1 cellular context compared by ENCODE assay signal in the genomic region with DNA sequence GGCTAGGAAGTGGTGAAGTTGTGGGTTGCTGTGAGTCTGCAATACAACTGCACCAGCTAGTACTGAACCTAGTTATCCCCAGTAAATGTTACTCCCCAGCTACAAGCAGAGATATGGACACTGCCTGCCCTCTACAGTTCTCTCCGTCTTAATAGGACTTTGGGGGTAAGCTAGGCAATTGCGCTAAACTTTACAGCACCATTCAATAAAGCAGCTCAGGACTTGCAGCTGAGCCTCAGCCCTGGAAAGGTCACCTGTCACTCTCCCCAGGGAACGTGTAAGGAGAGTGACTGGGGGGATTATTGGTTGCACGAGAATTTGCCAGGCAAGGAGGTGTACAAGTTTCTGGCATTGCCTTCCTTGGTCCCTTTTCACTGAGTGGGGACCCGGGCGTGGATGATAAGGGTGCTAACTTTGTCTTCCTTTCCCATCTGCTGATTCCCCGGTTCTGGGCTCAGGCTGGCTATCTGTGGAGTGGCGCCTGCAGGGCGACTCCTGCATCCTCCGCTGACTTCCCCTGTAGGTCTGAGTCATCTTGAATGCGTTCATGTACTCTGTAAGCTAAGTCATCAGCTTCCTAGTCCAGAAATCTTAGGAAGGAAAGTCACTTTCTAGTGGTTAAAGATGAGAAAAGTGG.
TF ChIP-seq lines count a peak whose summit lies in the region.

No MANE protein-coding gene starts in this region.

TF ChIP-seq in K562, 482 proteins besides CTCF, POLR2A, EP300 and RAD21 (continued from another document and continues in another):
- TF ChIP-seq, protein P1, sequence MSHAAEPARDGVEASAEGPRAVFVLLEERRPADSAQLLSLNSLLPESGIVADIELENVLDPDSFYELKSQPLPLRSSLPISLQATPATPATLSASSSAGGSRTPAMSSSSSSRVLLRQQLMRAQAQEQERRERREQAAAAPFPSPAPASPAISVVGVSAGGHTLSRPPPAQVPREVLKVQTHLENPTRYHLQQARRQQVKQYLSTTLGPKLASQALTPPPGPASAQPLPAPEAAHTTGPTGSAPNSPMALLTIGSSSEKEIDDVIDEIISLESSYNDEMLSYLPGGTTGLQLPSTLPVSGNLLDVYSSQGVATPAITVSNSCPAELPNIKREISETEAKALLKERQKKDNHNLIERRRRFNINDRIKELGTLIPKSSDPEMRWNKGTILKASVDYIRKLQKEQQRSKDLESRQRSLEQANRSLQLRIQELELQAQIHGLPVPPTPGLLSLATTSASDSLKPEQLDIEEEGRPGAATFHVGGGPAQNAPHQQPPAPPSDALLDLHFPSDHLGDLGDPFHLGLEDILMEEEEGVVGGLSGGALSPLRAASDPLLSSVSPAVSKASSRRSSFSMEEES (CRISPR knock-in tag; IDR thresholded peaks at IDR 0.05), result no peak
- TF ChIP-seq U2AF1 (optimal IDR thresholded peaks at IDR 0.05; ENCODE audit: low read depth, low read length) (no peak), PYGO2 (tag; IDR thresholded peaks at IDR 0.05) (no peak), CBFB (CRISPR knock-in tag; IDR thresholded peaks at IDR 0.05) (no peak), U2AF2 (optimal IDR thresholded peaks at IDR 0.05; ENCODE audit: low read depth, low read length) (no peak), RBM34 (IDR thresholded peaks at IDR 0.05; ENCODE audit: borderline replicate concordance, insufficient read depth, low read length) (no peak), SMARCA4 (IDR thresholded peaks at IDR 0.05) (peak; percentile 64; the same call in 1 of the 2 replicates), TAL1 (IDR thresholded peaks at IDR 0.05) (peak; percentile 81), SIX5 (IDR thresholded peaks at IDR 0.05; ENCODE audit: borderline replicate concordance in 1 of 2, insufficient read depth in 1 of 2, low read depth in 1 of 2, low read length in 2 of 2) (no peak), TRIM24 (IDR thresholded peaks at IDR 0.05) (peak; percentile 48 to 55; a peak in 2 of 4 replicates), IFI16 (CRISPR knock-in tag; IDR thresholded peaks at IDR 0.05) (no peak), ILF3 (IDR thresholded peaks at IDR 0.05; ENCODE audit: borderline replicate concordance) (no peak), ZKSCAN3 (CRISPR knock-in tag; IDR thresholded peaks at IDR 0.05) (no peak), HDAC2 (IDR thresholded peaks at IDR 0.05) (0 out of 2 replicates have a peak, but pooled peaks have one; percentile 23), FOXM1 (IDR thresholded peaks at IDR 0.05; ENCODE audit: low read depth) (no peak), FOXM1 (CRISPR knock-in tag; IDR thresholded peaks at IDR 0.05; ENCODE audit: low read depth) (no peak), ETV6 (IDR thresholded peaks at IDR 0.05; ENCODE audit: borderline replicate concordance in 1 of 2, low read depth in 2 of 2, low read length in 1 of 2) (no peak), ETV6 (CRISPR knock-in tag; IDR thresholded peaks at IDR 0.05; ENCODE audit: borderline replicate concordance) (no peak), DMBX1 (CRISPR knock-in tag; IDR thresholded peaks at IDR 0.05; ENCODE audit: borderline replicate concordance) (peak; percentile 35; the same call in 1 of the 2 replicates), MEF2A (IDR thresholded peaks at IDR 0.05; ENCODE audit: control insufficient read depth, low read depth, low read length) (no peak), MBD2 (IDR thresholded peaks at IDR 0.05; ENCODE audit: borderline replicate concordance, low read depth) (no peak), NFE2 (IDR thresholded peaks at IDR 0.05; ENCODE audit: low read depth) (peak; percentile 70), ETS2 (tag; IDR thresholded peaks at IDR 0.05; ENCODE audit: borderline replicate concordance, poor library complexity, severe bottlenecking) (no peak), ZNF79 (CRISPR knock-in tag; IDR thresholded peaks at IDR 0.05; ENCODE audit: low read depth) (no peak), ZC3H8 (IDR thresholded peaks at IDR 0.05) (no peak)
- TF ChIP-seq, protein P2, sequence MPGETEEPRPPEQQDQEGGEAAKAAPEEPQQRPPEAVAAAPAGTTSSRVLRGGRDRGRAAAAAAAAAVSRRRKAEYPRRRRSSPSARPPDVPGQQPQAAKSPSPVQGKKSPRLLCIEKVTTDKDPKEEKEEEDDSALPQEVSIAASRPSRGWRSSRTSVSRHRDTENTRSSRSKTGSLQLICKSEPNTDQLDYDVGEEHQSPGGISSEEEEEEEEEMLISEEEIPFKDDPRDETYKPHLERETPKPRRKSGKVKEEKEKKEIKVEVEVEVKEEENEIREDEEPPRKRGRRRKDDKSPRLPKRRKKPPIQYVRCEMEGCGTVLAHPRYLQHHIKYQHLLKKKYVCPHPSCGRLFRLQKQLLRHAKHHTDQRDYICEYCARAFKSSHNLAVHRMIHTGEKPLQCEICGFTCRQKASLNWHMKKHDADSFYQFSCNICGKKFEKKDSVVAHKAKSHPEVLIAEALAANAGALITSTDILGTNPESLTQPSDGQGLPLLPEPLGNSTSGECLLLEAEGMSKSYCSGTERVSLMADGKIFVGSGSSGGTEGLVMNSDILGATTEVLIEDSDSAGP (CRISPR knock-in tag; IDR thresholded peaks at IDR 0.05), result no peak
- TF ChIP-seq, protein P3, sequence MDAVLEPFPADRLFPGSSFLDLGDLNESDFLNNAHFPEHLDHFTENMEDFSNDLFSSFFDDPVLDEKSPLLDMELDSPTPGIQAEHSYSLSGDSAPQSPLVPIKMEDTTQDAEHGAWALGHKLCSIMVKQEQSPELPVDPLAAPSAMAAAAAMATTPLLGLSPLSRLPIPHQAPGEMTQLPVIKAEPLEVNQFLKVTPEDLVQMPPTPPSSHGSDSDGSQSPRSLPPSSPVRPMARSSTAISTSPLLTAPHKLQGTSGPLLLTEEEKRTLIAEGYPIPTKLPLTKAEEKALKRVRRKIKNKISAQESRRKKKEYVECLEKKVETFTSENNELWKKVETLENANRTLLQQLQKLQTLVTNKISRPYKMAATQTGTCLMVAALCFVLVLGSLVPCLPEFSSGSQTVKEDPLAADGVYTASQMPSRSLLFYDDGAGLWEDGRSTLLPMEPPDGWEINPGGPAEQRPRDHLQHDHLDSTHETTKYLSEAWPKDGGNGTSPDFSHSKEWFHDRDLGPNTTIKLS (IDR thresholded peaks at IDR 0.05; ENCODE audit: borderline replicate concordance, low read depth), result no peak
- TF ChIP-seq, protein P4, sequence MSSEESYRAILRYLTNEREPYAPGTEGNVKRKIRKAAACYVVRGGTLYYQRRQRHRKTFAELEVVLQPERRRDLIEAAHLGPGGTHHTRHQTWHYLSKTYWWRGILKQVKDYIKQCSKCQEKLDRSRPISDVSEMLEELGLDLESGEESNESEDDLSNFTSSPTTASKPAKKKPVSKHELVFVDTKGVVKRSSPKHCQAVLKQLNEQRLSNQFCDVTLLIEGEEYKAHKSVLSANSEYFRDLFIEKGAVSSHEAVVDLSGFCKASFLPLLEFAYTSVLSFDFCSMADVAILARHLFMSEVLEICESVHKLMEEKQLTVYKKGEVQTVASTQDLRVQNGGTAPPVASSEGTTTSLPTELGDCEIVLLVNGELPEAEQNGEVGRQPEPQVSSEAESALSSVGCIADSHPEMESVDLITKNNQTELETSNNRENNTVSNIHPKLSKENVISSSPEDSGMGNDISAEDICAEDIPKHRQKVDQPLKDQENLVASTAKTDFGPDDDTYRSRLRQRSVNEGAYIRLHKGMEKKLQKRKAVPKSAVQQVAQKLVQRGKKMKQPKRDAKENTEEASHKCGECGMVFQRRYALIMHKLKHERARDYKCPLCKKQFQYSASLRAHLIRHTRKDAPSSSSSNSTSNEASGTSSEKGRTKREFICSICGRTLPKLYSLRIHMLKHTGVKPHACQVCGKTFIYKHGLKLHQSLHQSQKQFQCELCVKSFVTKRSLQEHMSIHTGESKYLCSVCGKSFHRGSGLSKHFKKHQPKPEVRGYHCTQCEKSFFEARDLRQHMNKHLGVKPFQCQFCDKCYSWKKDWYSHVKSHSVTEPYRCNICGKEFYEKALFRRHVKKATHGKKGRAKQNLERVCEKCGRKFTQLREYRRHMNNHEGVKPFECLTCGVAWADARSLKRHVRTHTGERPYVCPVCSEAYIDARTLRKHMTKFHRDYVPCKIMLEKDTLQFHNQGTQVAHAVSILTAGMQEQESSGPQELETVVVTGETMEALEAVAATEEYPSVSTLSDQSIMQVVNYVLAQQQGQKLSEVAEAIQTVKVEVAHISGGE (CRISPR knock-in tag; IDR thresholded peaks at IDR 0.05), result peak in 1 of 3 experiments; percentile 61; a peak in 2 of 6 replicates
- TF ChIP-seq, protein P5, sequence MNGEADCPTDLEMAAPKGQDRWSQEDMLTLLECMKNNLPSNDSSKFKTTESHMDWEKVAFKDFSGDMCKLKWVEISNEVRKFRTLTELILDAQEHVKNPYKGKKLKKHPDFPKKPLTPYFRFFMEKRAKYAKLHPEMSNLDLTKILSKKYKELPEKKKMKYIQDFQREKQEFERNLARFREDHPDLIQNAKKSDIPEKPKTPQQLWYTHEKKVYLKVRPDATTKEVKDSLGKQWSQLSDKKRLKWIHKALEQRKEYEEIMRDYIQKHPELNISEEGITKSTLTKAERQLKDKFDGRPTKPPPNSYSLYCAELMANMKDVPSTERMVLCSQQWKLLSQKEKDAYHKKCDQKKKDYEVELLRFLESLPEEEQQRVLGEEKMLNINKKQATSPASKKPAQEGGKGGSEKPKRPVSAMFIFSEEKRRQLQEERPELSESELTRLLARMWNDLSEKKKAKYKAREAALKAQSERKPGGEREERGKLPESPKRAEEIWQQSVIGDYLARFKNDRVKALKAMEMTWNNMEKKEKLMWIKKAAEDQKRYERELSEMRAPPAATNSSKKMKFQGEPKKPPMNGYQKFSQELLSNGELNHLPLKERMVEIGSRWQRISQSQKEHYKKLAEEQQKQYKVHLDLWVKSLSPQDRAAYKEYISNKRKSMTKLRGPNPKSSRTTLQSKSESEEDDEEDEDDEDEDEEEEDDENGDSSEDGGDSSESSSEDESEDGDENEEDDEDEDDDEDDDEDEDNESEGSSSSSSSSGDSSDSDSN (IDR thresholded peaks at IDR 0.05; ENCODE audit: borderline replicate concordance in 1 of 2, low read depth in 2 of 2, low read length in 2 of 2), result peak; percentile 76 to 92; a peak in 2 of 4 replicates
- TF ChIP-seq, protein P6, sequence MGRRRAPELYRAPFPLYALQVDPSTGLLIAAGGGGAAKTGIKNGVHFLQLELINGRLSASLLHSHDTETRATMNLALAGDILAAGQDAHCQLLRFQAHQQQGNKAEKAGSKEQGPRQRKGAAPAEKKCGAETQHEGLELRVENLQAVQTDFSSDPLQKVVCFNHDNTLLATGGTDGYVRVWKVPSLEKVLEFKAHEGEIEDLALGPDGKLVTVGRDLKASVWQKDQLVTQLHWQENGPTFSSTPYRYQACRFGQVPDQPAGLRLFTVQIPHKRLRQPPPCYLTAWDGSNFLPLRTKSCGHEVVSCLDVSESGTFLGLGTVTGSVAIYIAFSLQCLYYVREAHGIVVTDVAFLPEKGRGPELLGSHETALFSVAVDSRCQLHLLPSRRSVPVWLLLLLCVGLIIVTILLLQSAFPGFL (CRISPR knock-in tag; IDR thresholded peaks at IDR 0.05), result no peak
